9 cellular contexts compared by ENCODE assay signal in genomic region chr3:55487376-55488241, GRCh38. TPM values are rescaled to one million over a fixed set of nuclear protein-coding genes. Genes with fewer than 3 reads are reported as not detected.
A peak's percentile ranks its signal among the peaks of the same experiment; 100 is the strongest.
DNase-seq lines count a peak whose midpoint lies in the region; ATAC-seq, FAIRE-seq and TF ChIP-seq lines count a peak whose summit lies in the region.
"Had no signal": no experiment of that assay in that cellular context is flagged by ENCODE, and none has a peak within 500 bp of the region (broad histone marks: within the 10 kb centered on the region; RNA-seq: fewer than 3 reads in every experiment).

No MANE protein-coding gene starts in this region.

- DNase-seq in DMS 273 (lab: John Stamatoyannopoulos, UW; ENCODE audit: unreplicated experiment) = peak; percentile 72
- no peak for DNase-seq in DMS 273 treated with DMSO at 0.1 percent for 48 hours (lab: John Stamatoyannopoulos, UW)
- peak; percentile 75 for DNase-seq in NCI-H226
- no peak for DNase-seq in bronchial epithelial cell (ENCODE audit: low read depth)

- FAIRE-seq in bronchial epithelial cell (lab: Jason Lieb, UNC) = no peak

- ATAC-seq in HG03354 (IDR thresholded peaks at IDR 0.05; ENCODE audit: poor library complexity, severe bottlenecking, unreplicated experiment) (no peak), HG02759 (IDR thresholded peaks at IDR 0.05; ENCODE audit: unreplicated experiment) (no peak)

- no peaks in the 10 kb centered on the region for H3K9me3 ChIP-seq in liver (ENCODE audit: control insufficient read depth in 4 of 4, low read length in 3 of 4)
- no peaks in the 10 kb centered on the region for H3K9me3 ChIP-seq in thymus (ENCODE audit: control insufficient read depth)

- H3K27me3 ChIP-seq in bronchial epithelial cell (ENCODE audit: control insufficient read depth, insufficient read depth, low read length) = no peaks in the 10 kb centered on the region
- H3K27me3 ChIP-seq in liver (ENCODE audit: control insufficient read depth in 4 of 4, insufficient read depth in 4 of 4, low read length in 3 of 4) = no peaks in the 10 kb centered on the region
- peaks cover 74% of the 10 kb centered on the region for H3K27me3 ChIP-seq in thymus (ENCODE audit: control insufficient read depth, insufficient read depth)

- WGBS in liver = under 1% methylated on average over 71 of the region's 71 CpGs
- 1% methylated on average over 71 of the region's 71 CpGs for WGBS in thymus

- peak overlapping the region; percentile 45 to 57 for H3K9ac ChIP-seq in liver (ENCODE audit: low read depth in 1 of 2, low read length in 2 of 2)

- no peak for TF ChIP-seq RAD21 in liver (IDR thresholded peaks at IDR 0.05)

- TF ChIP-seq CTCF in bronchial epithelial cell (IDR thresholded peaks at IDR 0.05; ENCODE audit: insufficient read depth, low read length, severe bottlenecking) (no peak), liver (IDR thresholded peaks at IDR 0.05; ENCODE audit: low read depth, low read length, missing input control) (no peak)

- H3K4me3 ChIP-seq in bronchial epithelial cell (ENCODE audit: low read depth, low read length) (peak overlapping the region; percentile 49), liver (ENCODE audit: low read depth in 1 of 3, low read length in 3 of 3) (peak overlapping the region; percentile 77 to 88 (median 79)), thymus (ENCODE audit: low read length) (peak overlapping the region; percentile 79)

- no peaks in the 10 kb centered on the region for H3K36me3 ChIP-seq in bronchial epithelial cell (ENCODE audit: control insufficient read depth, insufficient read depth, low read length)
- no peaks in the 10 kb centered on the region for H3K36me3 ChIP-seq in liver (ENCODE audit: control insufficient read depth in 4 of 4, insufficient read depth in 3 of 4, low read depth in 1 of 4, low read length in 3 of 4)
- no peaks in the 10 kb centered on the region for H3K36me3 ChIP-seq in thymus (ENCODE audit: control insufficient read depth, insufficient read depth)

- H3K4me1 ChIP-seq in liver (ENCODE audit: control insufficient read depth in 4 of 4, insufficient read depth in 4 of 4, low read length in 3 of 4) (peaks cover 4 to 42% (median 22%) of the 10 kb centered on the region in 4 donors), thymus (ENCODE audit: control insufficient read depth, insufficient read depth, low read length) (peaks cover 4% of the 10 kb centered on the region)

- peak overlapping the region; percentile 93 to 96 for H3K27ac ChIP-seq in liver (ENCODE audit: low read depth in 1 of 2, low read length in 2 of 2)
- H3K27ac ChIP-seq in thymus (ENCODE audit: low read depth) = peak overlapping the region; percentile 57
- H3K27ac ChIP-seq: 22Rv1 had no signal

TF ChIP-seq in liver, 16 proteins besides CTCF, POLR2A, EP300 and RAD21:
- TF ChIP-seq NR2F2 (IDR thresholded peaks at IDR 0.05) = no peak
- TF ChIP-seq YY1 (IDR thresholded peaks at IDR 0.05) = peak; percentile 44

RNA-seq across cellular contexts. Expression of gene WNT5A, which starts 0.5 kb away (rescaled TPM):
- 3.9 and 11.6 TPM in 2 replicates for total RNA-seq in bronchial epithelial cell
- total RNA-seq in liver = 1 to 10 TPM in 1 of 2 donors, under 1 TPM in 1; 0.79 to 1.3 TPM
- under 1 TPM; 0.18 to 0.53 TPM for polyA plus RNA-seq in liver
- polyA plus RNA-seq in thymus = 5.5 TPM

Comparison
In these comparisons a context has a peak if more than half of its experiments do, and no peak if none do; other contexts are left out.
1. DNase-seq: peak in DMS 273 (single experiment) and NCI-H226 (single experiment); none in DMS 273 treated with DMSO at 0.1 percent for 48 hours (single experiment) and bronchial epithelial cell (single experiment).
2. Peak in every context shown above with its lines, with median percentiles within 50 percentile points of each other: H3K4me3 ChIP-seq.